In the genomic region with DNA sequence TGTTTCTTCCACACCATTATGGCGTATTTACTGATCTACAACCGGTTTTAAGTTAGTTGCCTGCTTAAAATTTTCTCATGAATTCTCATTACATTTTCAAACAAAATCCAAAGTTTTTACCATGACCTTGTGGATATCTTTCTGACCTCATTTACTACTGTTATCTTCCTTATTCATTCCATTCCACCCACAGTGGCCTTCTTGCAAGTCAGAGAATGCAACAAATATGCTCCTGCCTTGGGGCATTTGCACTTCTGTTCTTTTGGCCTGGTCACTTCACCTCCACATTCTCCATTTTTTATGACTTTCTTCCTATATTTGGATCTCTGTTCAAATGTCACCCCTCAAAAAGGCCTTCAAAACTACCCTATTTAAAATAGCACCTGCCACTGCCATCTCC, we compare ENCODE assay signal across 14 cellular contexts.
"Had no signal": no experiment of that assay in that cellular context is flagged by ENCODE, and none has a peak within 500 bp of the region (broad histone marks: within the 10 kb centered on the region; RNA-seq: fewer than 3 reads in every experiment).

No MANE protein-coding gene starts in this region.

- H3K4me3 Mint-ChIP-seq: activated T-cell treated with anti-CD3 and anti-CD28 coated beads, Interleukin-2, amount 50 U/mL, for 24 hours; immature natural killer cell; nephron progenitor cell; stimulated activated naive CD8-positive, alpha-beta T cell treated with anti-CD3 and anti-CD28 coated beads, Interleukin-15, Interleukin-2, amounts not matched to agents 100 ng/mL and 50 ng/mL, for 24 hours had no signal

- H3K4me1 ChIP-seq: psoas muscle, right lobe of liver, upper lobe of right lung had no signal

- ATAC-seq: psoas muscle, right lobe of liver, upper lobe of right lung had no signal

- H3K27me3 Mint-ChIP-seq: activated T-cell treated with anti-CD3 and anti-CD28 coated beads, Interleukin-2, amount 50 U/mL, for 24 hours; stimulated activated naive CD8-positive, alpha-beta T cell treated with anti-CD3 and anti-CD28 coated beads, Interleukin-15, Interleukin-2, amounts not matched to agents 100 ng/mL and 50 ng/mL, for 24 hours had no signal

- H3K9me3 ChIP-seq: psoas muscle, right lobe of liver, upper lobe of right lung had no signal

- H3K27me3 ChIP-seq: right lobe of liver, upper lobe of right lung had no signal

- H3K4me1 Mint-ChIP-seq: immature natural killer cell, nephron progenitor cell had no signal

- H3K4me3 ChIP-seq: psoas muscle, right lobe of liver, upper lobe of right lung had no signal

- H3K9me3 Mint-ChIP-seq: activated T-cell treated with anti-CD3 and anti-CD28 coated beads, Interleukin-2, amount 50 U/mL, for 24 hours; immature natural killer cell; nephron progenitor cell; stimulated activated naive CD8-positive, alpha-beta T cell treated with anti-CD3 and anti-CD28 coated beads, Interleukin-15, Interleukin-2, amounts not matched to agents 100 ng/mL and 50 ng/mL, for 24 hours had no signal

- H3K36me3 ChIP-seq: right lobe of liver, upper lobe of right lung had no signal

- H3K27ac ChIP-seq: psoas muscle, right lobe of liver, upper lobe of right lung had no signal

- DNase-seq: activated CD4-positive, alpha-beta T cell treated with anti-CD3 and anti-CD28 coated beads, Interleukin-2, amount 50 U/mL, for 1 hour; activated gamma-delta T cell treated with Interleukin-2 at 50 U/mL for 16 hours; activated T-cell treated with anti-CD3 and anti-CD28 coated beads, Interleukin-2, amount 50 U/mL, for 24 hours; caudate nucleus; cortex of kidney; erythroblast; foreskin fibroblast; glutamatergic neuron; immature natural killer cell; nephron progenitor cell; psoas muscle; right lobe of liver; upper lobe of right lung had no signal

- H3K27ac Mint-ChIP-seq: activated T-cell treated with anti-CD3 and anti-CD28 coated beads, Interleukin-2, amount 50 U/mL, for 24 hours; immature natural killer cell; nephron progenitor cell; stimulated activated naive CD8-positive, alpha-beta T cell treated with anti-CD3 and anti-CD28 coated beads, Interleukin-15, Interleukin-2, amounts not matched to agents 100 ng/mL and 50 ng/mL, for 24 hours had no signal
